In the genomic region with DNA sequence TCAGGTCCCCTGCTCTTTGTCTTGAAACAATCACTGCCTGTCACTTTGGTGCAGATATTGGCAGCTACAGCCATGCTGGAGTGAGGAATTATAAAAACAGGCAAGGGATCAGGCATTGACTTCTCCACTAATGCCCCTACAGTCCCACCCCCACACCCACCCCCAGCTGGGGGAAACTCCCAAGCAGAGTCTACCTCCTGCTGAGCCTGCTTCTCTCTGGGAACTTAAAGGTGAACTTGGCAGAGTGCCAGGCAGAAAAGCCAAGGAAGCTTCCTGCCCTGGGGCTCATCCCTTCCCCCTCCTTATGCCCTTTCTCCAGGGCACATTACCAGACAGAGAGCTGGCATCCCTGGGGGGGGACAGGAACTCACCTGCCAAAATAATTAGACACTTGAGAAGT, we compare ENCODE assay signal across 19 cellular contexts. TPM values are rescaled to one million over a fixed set of nuclear protein-coding genes. Genes with fewer than 3 reads are reported as not detected.
DNase-seq lines count a peak whose midpoint lies in the region; ATAC-seq, FAIRE-seq and TF ChIP-seq lines count a peak whose summit lies in the region.
"Had no signal": no experiment of that assay in that cellular context is flagged by ENCODE, and none has a peak within 500 bp of the region (broad histone marks: within the 10 kb centered on the region; RNA-seq: fewer than 3 reads in every experiment).

No MANE protein-coding gene starts in this region.

- no peak for FAIRE-seq in small intestine (lab: Jason Lieb, UNC)
- FAIRE-seq: GM12891, H54, TTC549 had no signal

- no peak for TF ChIP-seq CTCF in mammary epithelial cell (conservative IDR thresholded peaks at IDR 0.05 in 1 of 2, IDR thresholded peaks at IDR 0.05 in 1 of 2; ENCODE audit: extremely low read depth in 1 of 2, insufficient read depth in 1 of 2, low read depth in 1 of 2, low read length in 2 of 2)

- H3K27ac ChIP-seq in mammary epithelial cell (ENCODE audit: insufficient read depth, low read depth, low read length): no peak overlapping the region
- H3K27ac ChIP-seq in small intestine (ENCODE audit: low read depth in 1 of 2, low read length in 1 of 2): no peak overlapping the region
- H3K27ac ChIP-seq: esophagus muscularis mucosa had no signal

- intact Hi-C loops in mammary epithelial cell (cut with micrococcal nuclease): no loop called here

- H3K9me3 ChIP-seq in mammary epithelial cell (replicated peaks; ENCODE audit: insufficient read depth, low read length) (no peaks in the 10 kb centered on the region), small intestine (ENCODE audit: control insufficient read depth, low read depth) (no peaks in the 10 kb centered on the region)
- H3K9me3 ChIP-seq: esophagus muscularis mucosa had no signal

- no peak overlapping the region for H3K4me2 ChIP-seq in mammary epithelial cell (ENCODE audit: insufficient read depth, low read depth, low read length)

- no peaks in the 10 kb centered on the region for H3K79me2 ChIP-seq in mammary epithelial cell (ENCODE audit: insufficient read depth, low read length)

- H2AFZ ChIP-seq in mammary epithelial cell (ENCODE audit: low read depth, low read length): no peak overlapping the region

- peaks cover 23% of the 10 kb centered on the region for H3K4me1 ChIP-seq in mammary epithelial cell (ENCODE audit: insufficient read depth, low read length)
- H3K4me1 ChIP-seq in small intestine (ENCODE audit: control insufficient read depth in 2 of 2, insufficient read depth in 1 of 2, low read depth in 1 of 2, low read length in 1 of 2): no peaks in the 10 kb centered on the region

- ATAC-seq in GM18858 (IDR thresholded peaks at IDR 0.05; ENCODE audit: unreplicated experiment) (no peak), GM19328 (IDR thresholded peaks at IDR 0.05; ENCODE audit: unreplicated experiment) (no peak)
- ATAC-seq: activated CD8-positive, alpha-beta memory T cell treated with anti-CD3 and anti-CD28 coated beads, Interleukin-2, amount 10 ng/mL, durations not matched to agents 7 days and 5 days; activated naive CD4-positive, alpha-beta T cell treated with anti-CD3 and anti-CD28 coated beads, Interleukin-2, amount 50 U/mL, for 72 hours; stimulated activated memory B cell treated with anti-CD40 and anti-IgM and Interleukin-4, amounts not matched to agents 10 μg/mL and 1 μg/mL and 100 μg/mL, for 72 hours had no signal

- H3K36me3 ChIP-seq in mammary epithelial cell (ENCODE audit: insufficient read depth, low read length): no peaks in the 10 kb centered on the region
- no peaks in the 10 kb centered on the region for H3K36me3 ChIP-seq in small intestine (ENCODE audit: control insufficient read depth in 2 of 2, insufficient read depth in 2 of 2, low read length in 2 of 2)
- H3K36me3 ChIP-seq: esophagus muscularis mucosa had no signal

- no peak overlapping the region for H3K9ac ChIP-seq in mammary epithelial cell (ENCODE audit: insufficient read depth, low read length)

- H3K4me3 ChIP-seq in mammary epithelial cell (replicated peaks in 1 of 3; ENCODE audit: insufficient read depth in 1 of 3, low read depth in 2 of 3, low read length in 3 of 3): no peak overlapping the region
- no peak overlapping the region for H3K4me3 ChIP-seq in small intestine (ENCODE audit: low read depth in 1 of 2, low read length in 2 of 2)
- H3K4me3 ChIP-seq: esophagus muscularis mucosa had no signal

- CTCF ChIA-PET in mammary epithelial cell (lab: Charles Lee; ENCODE audit: low non-redundant PET): no interaction called here

- in situ Hi-C loops in mammary epithelial cell (cut with MboI; ENCODE audit: low sequenced_read_pairs in 2 of 2): no loop called here

- DNase-seq in NCI-H2081 (lab: John Stamatoyannopoulos, UW): peak; percentile 44 to 64
- no peak for DNase-seq in NCI-H2081 treated with DMSO at 0.1 percent for 48 hours (lab: John Stamatoyannopoulos, UW)
- DNase-seq in NCI-H2171 treated with DMSO at 0.1 percent for 48 hours (lab: John Stamatoyannopoulos, UW): peak; percentile 93
- peak; percentile 39 for DNase-seq in mammary epithelial cell
- peak; percentile 61 for DNase-seq in small intestine
- DNase-seq in activated CD4-positive, alpha-beta T cell treated with anti-CD3 and anti-CD28 coated beads for 1 hour: no peak
- DNase-seq: activated CD8-positive, alpha-beta memory T cell treated with anti-CD3 and anti-CD28 coated beads, Interleukin-2, amount 10 ng/mL, durations not matched to agents 7 days and 5 days; DMS153; MV-4-11; stimulated activated CD4-positive, alpha-beta T cell treated with anti-CD3 and anti-CD28 coated beads, Interleukin-2, amount 100 ng/mL, for 48 hours had no signal

- no peaks in the 10 kb centered on the region for H4K20me1 ChIP-seq in mammary epithelial cell (ENCODE audit: insufficient read depth, low read length)

- BruUV-seq in mammary epithelial cell (replicated peaks; lab: Mats Ljungman, UMichigan): no TSS peak

- H3K27me3 ChIP-seq in mammary epithelial cell (ENCODE audit: insufficient read depth, low read length) (no peaks in the 10 kb centered on the region), small intestine (ENCODE audit: control insufficient read depth in 2 of 2, insufficient read depth in 2 of 2, low read length in 2 of 2) (no peaks in the 10 kb centered on the region)

- dilution Hi-C loops in mammary epithelial cell (cut with HindIII; ENCODE audit: low sequenced_read_pairs): loop anchor here (10.0 kb wide), 1 partner anchor 72 kb away; no protein-coding TSS in a partner anchor

RNA-seq across cellular contexts. Expression of a gene that starts 6.7 kb away (rescaled TPM):
- 1 to 10 TPM in 1 of 2 donors, not detected in 1; 1.0 TPM for total RNA-seq in mammary epithelial cell
- 0.02 TPM for polyA plus RNA-seq in mammary epithelial cell
- 0.26 TPM for polyA minus RNA-seq in mammary epithelial cell
- polyA plus RNA-seq in small intestine: 1 to 10 TPM in 2 of 3 donors, under 1 TPM in 1; 0.81 to 4.7 (median 1.3) TPM
- total RNA-seq: activated CD8-positive, alpha-beta memory T cell treated with anti-CD3 and anti-CD28 coated beads, Interleukin-2, amount 10 ng/mL, durations not matched to agents 7 days and 5 days had no signal
- polyA plus RNA-seq: AG04450 had no signal

RNA-seq across cellular contexts. Expression of a gene that starts 60.0 kb away (rescaled TPM):
- 10 to 100 TPM; 21.0 to 34.8 TPM for total RNA-seq in mammary epithelial cell
- polyA plus RNA-seq in mammary epithelial cell (16.7 TPM), small intestine (1 to 10 TPM; 1.9 to 5.1 (median 3.4) TPM)
- polyA minus RNA-seq in mammary epithelial cell: 40.3 TPM

Comparison
In these comparisons a context has a peak if more than half of its experiments do, and no peak if none do; other contexts are left out.
1. DNase-seq: peak in NCI-H2081 (2 of 2), NCI-H2171 treated with DMSO at 0.1 percent for 48 hours (single experiment), mammary epithelial cell (single experiment) and small intestine (single experiment); none in NCI-H2081 treated with DMSO at 0.1 percent for 48 hours (single experiment) and activated CD4-positive, alpha-beta T cell treated with anti-CD3 and anti-CD28 coated beads for 1 hour (single experiment).